Comparison of ENCODE assay signal across 31 cellular contexts in the genomic region with DNA sequence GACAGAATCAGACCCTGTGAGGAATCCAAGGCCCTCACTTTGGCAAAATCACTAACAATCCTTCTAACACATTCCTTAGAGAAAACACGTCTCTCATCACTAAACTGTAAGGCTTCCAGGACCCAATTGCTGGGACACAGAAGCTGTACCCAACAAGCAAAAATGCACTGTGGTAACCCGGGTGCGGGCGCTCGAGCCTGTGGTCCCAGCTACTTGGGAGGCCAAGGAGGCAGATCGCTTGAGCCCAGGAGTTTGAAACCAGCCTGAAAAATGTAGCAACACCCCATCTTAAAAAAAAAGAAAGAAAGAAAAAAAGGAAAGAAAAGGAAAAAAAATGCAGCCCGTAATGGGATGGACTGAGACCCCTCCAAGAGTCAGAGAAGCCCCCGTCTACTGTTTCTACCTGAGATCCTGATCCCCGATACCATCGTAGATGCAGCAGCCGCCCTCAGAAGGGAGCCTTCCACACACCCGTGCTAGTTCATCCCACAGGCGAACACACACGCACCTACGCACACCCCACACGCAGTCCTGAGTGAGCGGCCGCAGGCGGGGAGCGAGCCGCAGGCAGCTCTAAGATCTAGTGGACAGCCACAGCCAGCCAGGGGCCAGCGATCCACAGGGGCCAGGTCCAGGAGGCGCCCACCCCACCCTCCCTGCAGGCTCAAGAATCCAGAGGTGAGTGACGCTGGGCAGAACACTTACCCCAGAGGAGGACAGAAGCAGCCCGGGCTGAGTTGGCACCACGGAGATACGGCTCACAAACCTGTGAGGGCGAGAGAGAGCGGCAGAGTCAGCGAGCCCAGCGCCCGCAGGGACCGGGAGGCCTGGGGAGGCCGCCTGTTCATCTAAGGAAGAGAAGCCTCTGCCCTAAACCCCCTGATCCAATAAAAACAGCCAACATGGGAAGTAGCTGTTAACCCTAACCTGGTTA.
"Had no signal": no experiment of that assay in that cellular context is flagged by ENCODE, and none has a peak within 500 bp of the region (broad histone marks: within the 10 kb centered on the region; RNA-seq: fewer than 3 reads in every experiment).

No MANE protein-coding gene starts in this region.

- H3K27ac ChIP-seq: colonic mucosa, dorsolateral prefrontal cortex, gastroesophageal sphincter, lower lobe of right lung, neural progenitor cell, right atrium auricular region, tibial nerve had no signal

- H3K4me1 ChIP-seq: colonic mucosa, neural progenitor cell, right atrium auricular region, tibial nerve had no signal

- H3K9me3 ChIP-seq: colonic mucosa, gastroesophageal sphincter, lower lobe of right lung, right atrium auricular region, tibial nerve had no signal

- H3K27ac Mint-ChIP-seq: activated CD4-positive, alpha-beta memory T cell treated with anti-CD3 and anti-CD28 coated beads, Interleukin-2, amount 10 ng/mL, durations not matched to agents 7 days and 5 days; activated CD4-positive, alpha-beta T cell treated with anti-CD3 and anti-CD28 coated beads, Interleukin-2, amount 10 ng/mL, durations not matched to agents 7 days and 5 days; activated naive CD8-positive, alpha-beta T cell; neural progenitor cell; stimulated activated naive B cell treated with anti-CD40 and anti-IgM and Interleukin-4, amounts not matched to agents 10 μg/mL and 1 μg/mL and 100 μg/mL, for 72 hours; T-helper 1 cell treated with Interleukin-12 subunit alpha and Interleukin-12 subunit beta and Interleukin-4 antibody, amounts not matched to agents 30 μg/mL and 1 μg/mL, for 36 hours had no signal

- H3K36me3 ChIP-seq: neural progenitor cell had no signal

- H3K9ac ChIP-seq: neural progenitor cell had no signal

- H3K4me3 Mint-ChIP-seq: activated CD4-positive, alpha-beta memory T cell treated with anti-CD3 and anti-CD28 coated beads, Interleukin-2, amount 10 ng/mL, durations not matched to agents 7 days and 5 days; activated CD4-positive, alpha-beta T cell treated with anti-CD3 and anti-CD28 coated beads, Interleukin-2, amount 10 ng/mL, durations not matched to agents 7 days and 5 days; activated naive CD8-positive, alpha-beta T cell; central memory CD8-positive, alpha-beta T cell; effector memory CD8-positive, alpha-beta T cell; immature natural killer cell; naive thymus-derived CD8-positive, alpha-beta T cell; neural progenitor cell; stimulated activated naive B cell treated with anti-CD40 and anti-IgM and Interleukin-4, amounts not matched to agents 10 μg/mL and 1 μg/mL and 100 μg/mL, for 72 hours; T-helper 1 cell treated with Interleukin-12 subunit alpha and Interleukin-12 subunit beta and Interleukin-4 antibody, amounts not matched to agents 30 μg/mL and 1 μg/mL, for 36 hours had no signal

- ATAC-seq: effector memory CD8-positive, alpha-beta T cell; gastroesophageal sphincter; left lobe of liver; lower lobe of right lung; naive thymus-derived CD8-positive, alpha-beta T cell; stimulated activated naive B cell treated with anti-CD40 and anti-IgM and Interleukin-4, amounts not matched to agents 10 μg/mL and 1 μg/mL and 100 μg/mL, for 72 hours had no signal

- FAIRE-seq: bronchial epithelial cell, endothelial cell of umbilical vein had no signal

- H3K4me3 ChIP-seq: colonic mucosa, dorsolateral prefrontal cortex, gastroesophageal sphincter, lower lobe of right lung, neural progenitor cell, right atrium auricular region, tibial nerve had no signal

- H3K9me3 Mint-ChIP-seq: activated CD4-positive, alpha-beta memory T cell treated with anti-CD3 and anti-CD28 coated beads, Interleukin-2, amount 10 ng/mL, durations not matched to agents 7 days and 5 days; activated CD4-positive, alpha-beta T cell treated with anti-CD3 and anti-CD28 coated beads, Interleukin-2, amount 10 ng/mL, durations not matched to agents 7 days and 5 days; central memory CD8-positive, alpha-beta T cell; effector memory CD8-positive, alpha-beta T cell; immature natural killer cell; naive thymus-derived CD8-positive, alpha-beta T cell; neural progenitor cell; stimulated activated naive B cell treated with anti-CD40 and anti-IgM and Interleukin-4, amounts not matched to agents 10 μg/mL and 1 μg/mL and 100 μg/mL, for 72 hours; T-helper 1 cell treated with Interleukin-12 subunit alpha and Interleukin-12 subunit beta and Interleukin-4 antibody, amounts not matched to agents 30 μg/mL and 1 μg/mL, for 36 hours had no signal

- H3K27me3 Mint-ChIP-seq: activated CD4-positive, alpha-beta memory T cell treated with anti-CD3 and anti-CD28 coated beads, Interleukin-2, amount 10 ng/mL, durations not matched to agents 7 days and 5 days; activated CD4-positive, alpha-beta T cell treated with anti-CD3 and anti-CD28 coated beads, Interleukin-2, amount 10 ng/mL, durations not matched to agents 7 days and 5 days; activated naive CD8-positive, alpha-beta T cell; central memory CD8-positive, alpha-beta T cell; effector memory CD8-positive, alpha-beta T cell; naive thymus-derived CD8-positive, alpha-beta T cell; stimulated activated naive B cell treated with anti-CD40 and anti-IgM and Interleukin-4, amounts not matched to agents 10 μg/mL and 1 μg/mL and 100 μg/mL, for 72 hours had no signal

- DNase-seq: activated CD4-positive, alpha-beta memory T cell treated with anti-CD3 and anti-CD28 coated beads, Interleukin-2, amount 10 ng/mL, durations not matched to agents 7 days and 5 days; activated CD4-positive, alpha-beta T cell treated with anti-CD3 and anti-CD28 coated beads for 1 hour; activated CD4-positive, alpha-beta T cell treated with anti-CD3 and anti-CD28 coated beads, Interleukin-2, amount 10 ng/mL, durations not matched to agents 7 days and 5 days; activated effector memory CD4-positive, alpha-beta T cell treated with Interleukin-2 at 50 U/mL for 16 hours; activated naive CD4-positive, alpha-beta T cell treated with Interleukin-2 at 50 U/mL for 16 hours; anterior cingulate cortex; colonic mucosa; dorsolateral prefrontal cortex; effector memory CD8-positive, alpha-beta T cell; head of caudate nucleus; hypothalamus; immature natural killer cell; kidney glomerular epithelial cell; lower lobe of right lung; mesenchymal stem cell; occipital lobe; stimulated activated CD4-positive, alpha-beta T cell treated with anti-CD3 and anti-CD28 coated beads, Interleukin-15, amount 100 ng/mL, for 24 hours; stimulated activated CD4-positive, alpha-beta T cell treated with anti-CD3 and anti-CD28 coated beads, Interleukin-2, amount 100 ng/mL, for 24 hours; stimulated activated naive B cell treated with anti-CD40 and anti-IgM and Interleukin-4, amounts not matched to agents 10 μg/mL and 1 μg/mL and 100 μg/mL, for 72 hours; T1000 had no signal
